1 cellular context compared by ENCODE assay signal in the genomic region with DNA sequence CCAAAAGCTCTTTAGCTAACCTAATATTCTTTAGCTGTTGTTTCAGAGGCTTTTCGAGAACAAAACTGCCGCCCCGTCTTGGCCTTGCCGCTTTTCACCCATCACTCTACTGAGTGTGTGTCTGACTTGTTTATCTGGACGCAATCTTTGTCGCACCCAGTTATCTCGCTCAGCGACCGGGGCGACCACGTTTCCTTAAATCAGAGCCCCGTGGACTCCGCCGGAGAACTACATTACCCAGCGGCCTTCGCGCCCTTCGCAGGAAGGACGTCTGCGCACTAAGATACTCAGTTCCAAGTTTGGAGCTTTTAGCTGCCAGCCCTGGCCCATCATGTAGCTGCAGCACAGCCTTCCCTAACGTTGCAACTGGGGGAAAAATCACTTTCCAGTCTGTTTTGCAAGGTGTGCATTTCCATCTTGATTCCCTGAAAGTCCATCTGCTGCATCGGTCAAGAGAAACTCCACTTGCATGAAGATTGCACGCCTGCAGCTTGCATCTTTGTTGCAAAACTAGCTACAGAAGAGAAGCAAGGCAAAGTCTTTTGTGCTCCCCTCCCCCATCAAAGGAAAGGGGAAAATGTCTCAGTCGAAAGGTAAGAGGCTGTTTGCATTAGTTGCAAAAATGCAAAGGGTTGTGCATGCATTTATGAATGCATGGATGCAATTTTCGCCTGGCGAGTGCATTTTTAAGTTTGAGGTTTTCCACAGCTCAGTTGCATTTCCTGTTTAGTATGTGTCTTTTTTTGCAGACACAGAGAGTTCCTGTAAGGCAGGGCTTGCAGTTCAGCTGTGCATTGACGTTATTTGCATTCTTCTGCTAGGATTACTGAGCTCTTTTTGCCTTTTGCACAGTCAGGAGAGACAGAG.
TF ChIP-seq lines count a peak whose summit lies in the region.

A gene (plus strand): TSS at position 290 of the 867 bp plus-strand sequence. CDS start 288 bp downstream, at position 578.

TF ChIP-seq in HepG2, 621 proteins besides CTCF, POLR2A, EP300 and RAD21 (continued from another document and continues in another):
- TF ChIP-seq ZNF20 (CRISPR knock-in tag; IDR thresholded peaks at IDR 0.05) (no peak), ZFAT (CRISPR knock-in tag; conservative IDR thresholded peaks at IDR 0.05) (no peak), SPEN (CRISPR knock-in tag; IDR thresholded peaks at IDR 0.05; ENCODE audit: low read depth) (no peak), ZNF441 (CRISPR knock-in tag; IDR thresholded peaks at IDR 0.05; ENCODE audit: borderline replicate concordance) (peak; percentile 49), MLLT10 (CRISPR knock-in tag; IDR thresholded peaks at IDR 0.05) (no peak), TEAD3 (CRISPR knock-in tag; optimal IDR thresholded peaks at IDR 0.05; ENCODE audit: borderline replicate concordance) (peak; percentile 29), POGZ (CRISPR knock-in tag; IDR thresholded peaks at IDR 0.05) (peak; percentile 31; the same call in 1 of the 2 replicates), ARHGAP35 (CRISPR knock-in tag; IDR thresholded peaks at IDR 0.05; ENCODE audit: borderline replicate concordance) (no peak), ZFY (CRISPR knock-in tag; IDR thresholded peaks at IDR 0.05) (peak; percentile 72; the same call in 1 of the 2 replicates), JUND (CRISPR knock-in tag; IDR thresholded peaks at IDR 0.05) (no peak), NR2F1 (CRISPR knock-in tag; IDR thresholded peaks at IDR 0.05) (no peak), TARDBP (CRISPR knock-in tag; IDR thresholded peaks at IDR 0.05) (0 out of 2 replicates have a peak, but pooled peaks have one; percentile 15), ZNF225 (CRISPR knock-in tag; IDR thresholded peaks at IDR 0.05) (0 out of 2 replicates have a peak, but pooled peaks have one; percentile 14), ZNF431 (CRISPR knock-in tag; IDR thresholded peaks at IDR 0.05; ENCODE audit: borderline replicate concordance, low read depth) (no peak), SP2 (CRISPR knock-in tag; IDR thresholded peaks at IDR 0.05) (no peak; the same call in 1 of the 2 replicates), MAFK (conservative IDR thresholded peaks at IDR 0.05 in 1 of 2, IDR thresholded peaks at IDR 0.05 in 1 of 2; ENCODE audit: low read length in 2 of 2) (peak; percentile 42 to 70; a peak in 3 of 4 replicates), RBM22 (optimal IDR thresholded peaks at IDR 0.05; ENCODE audit: low read length) (no peak), BRCA1 (CRISPR knock-in tag; IDR thresholded peaks at IDR 0.05) (no peak), MIER3 (CRISPR knock-in tag; IDR thresholded peaks at IDR 0.05; ENCODE audit: borderline replicate concordance) (peak; percentile 40; the same call in 1 of the 2 replicates), ZSCAN29 (CRISPR knock-in tag; conservative IDR thresholded peaks at IDR 0.05) (no peak; the same call in 1 of the 2 replicates), CREB1 (IDR thresholded peaks at IDR 0.05) (no peak), CREB1 (CRISPR knock-in tag; IDR thresholded peaks at IDR 0.05) (peak; percentile 92), ZFP82 (CRISPR knock-in tag; IDR thresholded peaks at IDR 0.05; ENCODE audit: borderline replicate concordance) (no peak), ZNF430 (CRISPR knock-in tag; IDR thresholded peaks at IDR 0.05) (peak; percentile 92), MIER2 (CRISPR knock-in tag; IDR thresholded peaks at IDR 0.05) (0 out of 2 replicates have a peak, but pooled peaks have one; percentile 29)
- TF ChIP-seq, protein P1, sequence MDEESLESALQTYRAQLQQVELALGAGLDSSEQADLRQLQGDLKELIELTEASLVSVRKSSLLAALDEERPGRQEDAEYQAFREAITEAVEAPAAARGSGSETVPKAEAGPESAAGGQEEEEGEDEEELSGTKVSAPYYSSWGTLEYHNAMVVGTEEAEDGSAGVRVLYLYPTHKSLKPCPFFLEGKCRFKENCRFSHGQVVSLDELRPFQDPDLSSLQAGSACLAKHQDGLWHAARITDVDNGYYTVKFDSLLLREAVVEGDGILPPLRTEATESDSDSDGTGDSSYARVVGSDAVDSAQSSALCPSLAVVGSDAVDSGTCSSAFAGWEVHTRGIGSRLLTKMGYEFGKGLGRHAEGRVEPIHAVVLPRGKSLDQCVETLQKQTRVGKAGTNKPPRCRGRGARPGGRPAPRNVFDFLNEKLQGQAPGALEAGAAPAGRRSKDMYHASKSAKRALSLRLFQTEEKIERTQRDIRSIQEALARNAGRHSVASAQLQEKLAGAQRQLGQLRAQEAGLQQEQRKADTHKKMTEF (CRISPR knock-in tag; IDR thresholded peaks at IDR 0.05): peak; percentile 43
- TF ChIP-seq, protein P2, sequence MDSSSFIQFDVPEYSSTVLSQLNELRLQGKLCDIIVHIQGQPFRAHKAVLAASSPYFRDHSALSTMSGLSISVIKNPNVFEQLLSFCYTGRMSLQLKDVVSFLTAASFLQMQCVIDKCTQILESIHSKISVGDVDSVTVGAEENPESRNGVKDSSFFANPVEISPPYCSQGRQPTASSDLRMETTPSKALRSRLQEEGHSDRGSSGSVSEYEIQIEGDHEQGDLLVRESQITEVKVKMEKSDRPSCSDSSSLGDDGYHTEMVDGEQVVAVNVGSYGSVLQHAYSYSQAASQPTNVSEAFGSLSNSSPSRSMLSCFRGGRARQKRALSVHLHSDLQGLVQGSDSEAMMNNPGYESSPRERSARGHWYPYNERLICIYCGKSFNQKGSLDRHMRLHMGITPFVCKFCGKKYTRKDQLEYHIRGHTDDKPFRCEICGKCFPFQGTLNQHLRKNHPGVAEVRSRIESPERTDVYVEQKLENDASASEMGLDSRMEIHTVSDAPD (CRISPR knock-in tag; IDR thresholded peaks at IDR 0.05): no peak
- TF ChIP-seq, protein P3, sequence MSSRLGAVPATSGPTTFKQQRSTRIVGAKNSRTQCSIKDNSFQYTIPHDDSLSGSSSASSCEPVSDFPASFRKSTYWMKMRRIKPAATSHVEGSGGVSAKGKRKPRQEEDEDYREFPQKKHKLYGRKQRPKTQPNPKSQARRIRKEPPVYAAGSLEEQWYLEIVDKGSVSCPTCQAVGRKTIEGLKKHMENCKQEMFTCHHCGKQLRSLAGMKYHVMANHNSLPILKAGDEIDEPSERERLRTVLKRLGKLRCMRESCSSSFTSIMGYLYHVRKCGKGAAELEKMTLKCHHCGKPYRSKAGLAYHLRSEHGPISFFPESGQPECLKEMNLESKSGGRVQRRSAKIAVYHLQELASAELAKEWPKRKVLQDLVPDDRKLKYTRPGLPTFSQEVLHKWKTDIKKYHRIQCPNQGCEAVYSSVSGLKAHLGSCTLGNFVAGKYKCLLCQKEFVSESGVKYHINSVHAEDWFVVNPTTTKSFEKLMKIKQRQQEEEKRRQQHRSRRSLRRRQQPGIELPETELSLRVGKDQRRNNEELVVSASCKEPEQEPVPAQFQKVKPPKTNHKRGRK (CRISPR knock-in tag; IDR thresholded peaks at IDR 0.05): no peak
- TF ChIP-seq, protein P4, sequence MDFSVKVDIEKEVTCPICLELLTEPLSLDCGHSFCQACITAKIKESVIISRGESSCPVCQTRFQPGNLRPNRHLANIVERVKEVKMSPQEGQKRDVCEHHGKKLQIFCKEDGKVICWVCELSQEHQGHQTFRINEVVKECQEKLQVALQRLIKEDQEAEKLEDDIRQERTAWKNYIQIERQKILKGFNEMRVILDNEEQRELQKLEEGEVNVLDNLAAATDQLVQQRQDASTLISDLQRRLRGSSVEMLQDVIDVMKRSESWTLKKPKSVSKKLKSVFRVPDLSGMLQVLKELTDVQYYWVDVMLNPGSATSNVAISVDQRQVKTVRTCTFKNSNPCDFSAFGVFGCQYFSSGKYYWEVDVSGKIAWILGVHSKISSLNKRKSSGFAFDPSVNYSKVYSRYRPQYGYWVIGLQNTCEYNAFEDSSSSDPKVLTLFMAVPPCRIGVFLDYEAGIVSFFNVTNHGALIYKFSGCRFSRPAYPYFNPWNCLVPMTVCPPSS (IDR thresholded peaks at IDR 0.05): no peak
- TF ChIP-seq, protein P5, sequence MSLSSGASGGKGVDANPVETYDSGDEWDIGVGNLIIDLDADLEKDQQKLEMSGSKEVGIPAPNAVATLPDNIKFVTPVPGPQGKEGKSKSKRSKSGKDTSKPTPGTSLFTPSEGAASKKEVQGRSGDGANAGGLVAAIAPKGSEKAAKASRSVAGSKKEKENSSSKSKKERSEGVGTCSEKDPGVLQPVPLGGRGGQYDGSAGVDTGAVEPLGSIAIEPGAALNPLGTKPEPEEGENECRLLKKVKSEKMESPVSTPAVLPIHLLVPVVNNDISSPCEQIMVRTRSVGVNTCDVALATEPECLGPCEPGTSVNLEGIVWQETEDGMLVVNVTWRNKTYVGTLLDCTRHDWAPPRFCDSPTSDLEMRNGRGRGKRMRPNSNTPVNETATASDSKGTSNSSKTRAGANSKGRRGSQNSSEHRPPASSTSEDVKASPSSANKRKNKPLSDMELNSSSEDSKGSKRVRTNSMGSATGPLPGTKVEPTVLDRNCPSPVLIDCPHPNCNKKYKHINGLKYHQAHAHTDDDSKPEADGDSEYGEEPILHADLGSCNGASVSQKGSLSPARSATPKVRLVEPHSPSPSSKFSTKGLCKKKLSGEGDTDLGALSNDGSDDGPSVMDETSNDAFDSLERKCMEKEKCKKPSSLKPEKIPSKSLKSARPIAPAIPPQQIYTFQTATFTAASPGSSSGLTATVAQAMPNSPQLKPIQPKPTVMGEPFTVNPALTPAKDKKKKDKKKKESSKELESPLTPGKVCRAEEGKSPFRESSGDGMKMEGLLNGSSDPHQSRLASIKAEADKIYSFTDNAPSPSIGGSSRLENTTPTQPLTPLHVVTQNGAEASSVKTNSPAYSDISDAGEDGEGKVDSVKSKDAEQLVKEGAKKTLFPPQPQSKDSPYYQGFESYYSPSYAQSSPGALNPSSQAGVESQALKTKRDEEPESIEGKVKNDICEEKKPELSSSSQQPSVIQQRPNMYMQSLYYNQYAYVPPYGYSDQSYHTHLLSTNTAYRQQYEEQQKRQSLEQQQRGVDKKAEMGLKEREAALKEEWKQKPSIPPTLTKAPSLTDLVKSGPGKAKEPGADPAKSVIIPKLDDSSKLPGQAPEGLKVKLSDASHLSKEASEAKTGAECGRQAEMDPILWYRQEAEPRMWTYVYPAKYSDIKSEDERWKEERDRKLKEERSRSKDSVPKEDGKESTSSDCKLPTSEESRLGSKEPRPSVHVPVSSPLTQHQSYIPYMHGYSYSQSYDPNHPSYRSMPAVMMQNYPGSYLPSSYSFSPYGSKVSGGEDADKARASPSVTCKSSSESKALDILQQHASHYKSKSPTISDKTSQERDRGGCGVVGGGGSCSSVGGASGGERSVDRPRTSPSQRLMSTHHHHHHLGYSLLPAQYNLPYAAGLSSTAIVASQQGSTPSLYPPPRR (CRISPR knock-in tag; IDR thresholded peaks at IDR 0.05; ENCODE audit: borderline replicate concordance): no peak; the same call in 1 of the 2 replicates
- TF ChIP-seq, protein P6, sequence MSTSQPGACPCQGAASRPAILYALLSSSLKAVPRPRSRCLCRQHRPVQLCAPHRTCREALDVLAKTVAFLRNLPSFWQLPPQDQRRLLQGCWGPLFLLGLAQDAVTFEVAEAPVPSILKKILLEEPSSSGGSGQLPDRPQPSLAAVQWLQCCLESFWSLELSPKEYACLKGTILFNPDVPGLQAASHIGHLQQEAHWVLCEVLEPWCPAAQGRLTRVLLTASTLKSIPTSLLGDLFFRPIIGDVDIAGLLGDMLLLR (CRISPR knock-in tag; IDR thresholded peaks at IDR 0.05): no peak
- TF ChIP-seq, protein P7, sequence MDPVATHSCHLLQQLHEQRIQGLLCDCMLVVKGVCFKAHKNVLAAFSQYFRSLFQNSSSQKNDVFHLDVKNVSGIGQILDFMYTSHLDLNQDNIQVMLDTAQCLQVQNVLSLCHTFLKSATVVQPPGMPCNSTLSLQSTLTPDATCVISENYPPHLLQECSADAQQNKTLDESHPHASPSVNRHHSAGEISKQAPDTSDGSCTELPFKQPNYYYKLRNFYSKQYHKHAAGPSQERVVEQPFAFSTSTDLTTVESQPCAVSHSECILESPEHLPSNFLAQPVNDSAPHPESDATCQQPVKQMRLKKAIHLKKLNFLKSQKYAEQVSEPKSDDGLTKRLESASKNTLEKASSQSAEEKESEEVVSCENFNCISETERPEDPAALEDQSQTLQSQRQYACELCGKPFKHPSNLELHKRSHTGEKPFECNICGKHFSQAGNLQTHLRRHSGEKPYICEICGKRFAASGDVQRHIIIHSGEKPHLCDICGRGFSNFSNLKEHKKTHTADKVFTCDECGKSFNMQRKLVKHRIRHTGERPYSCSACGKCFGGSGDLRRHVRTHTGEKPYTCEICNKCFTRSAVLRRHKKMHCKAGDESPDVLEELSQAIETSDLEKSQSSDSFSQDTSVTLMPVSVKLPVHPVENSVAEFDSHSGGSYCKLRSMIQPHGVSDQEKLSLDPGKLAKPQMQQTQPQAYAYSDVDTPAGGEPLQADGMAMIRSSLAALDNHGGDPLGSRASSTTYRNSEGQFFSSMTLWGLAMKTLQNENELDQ (CRISPR knock-in tag; IDR thresholded peaks at IDR 0.05; ENCODE audit: borderline replicate concordance): no peak
- TF ChIP-seq, protein P8, sequence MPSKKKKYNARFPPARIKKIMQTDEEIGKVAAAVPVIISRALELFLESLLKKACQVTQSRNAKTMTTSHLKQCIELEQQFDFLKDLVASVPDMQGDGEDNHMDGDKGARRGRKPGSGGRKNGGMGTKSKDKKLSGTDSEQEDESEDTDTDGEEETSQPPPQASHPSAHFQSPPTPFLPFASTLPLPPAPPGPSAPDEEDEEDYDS (CRISPR knock-in tag; IDR thresholded peaks at IDR 0.05): peak; percentile 24; the same call in 1 of the 2 replicates
- TF ChIP-seq, protein P9, sequence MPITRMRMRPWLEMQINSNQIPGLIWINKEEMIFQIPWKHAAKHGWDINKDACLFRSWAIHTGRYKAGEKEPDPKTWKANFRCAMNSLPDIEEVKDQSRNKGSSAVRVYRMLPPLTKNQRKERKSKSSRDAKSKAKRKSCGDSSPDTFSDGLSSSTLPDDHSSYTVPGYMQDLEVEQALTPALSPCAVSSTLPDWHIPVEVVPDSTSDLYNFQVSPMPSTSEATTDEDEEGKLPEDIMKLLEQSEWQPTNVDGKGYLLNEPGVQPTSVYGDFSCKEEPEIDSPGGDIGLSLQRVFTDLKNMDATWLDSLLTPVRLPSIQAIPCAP (CRISPR knock-in tag; IDR thresholded peaks at IDR 0.05; ENCODE audit: low read depth): no peak
- TF ChIP-seq, protein P10, sequence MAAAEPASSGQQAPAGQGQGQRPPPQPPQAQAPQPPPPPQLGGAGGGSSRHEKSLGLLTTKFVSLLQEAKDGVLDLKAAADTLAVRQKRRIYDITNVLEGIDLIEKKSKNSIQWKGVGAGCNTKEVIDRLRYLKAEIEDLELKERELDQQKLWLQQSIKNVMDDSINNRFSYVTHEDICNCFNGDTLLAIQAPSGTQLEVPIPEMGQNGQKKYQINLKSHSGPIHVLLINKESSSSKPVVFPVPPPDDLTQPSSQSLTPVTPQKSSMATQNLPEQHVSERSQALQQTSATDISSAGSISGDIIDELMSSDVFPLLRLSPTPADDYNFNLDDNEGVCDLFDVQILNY (CRISPR knock-in tag; conservative IDR thresholded peaks at IDR 0.05): no peak
- TF ChIP-seq, protein P11, sequence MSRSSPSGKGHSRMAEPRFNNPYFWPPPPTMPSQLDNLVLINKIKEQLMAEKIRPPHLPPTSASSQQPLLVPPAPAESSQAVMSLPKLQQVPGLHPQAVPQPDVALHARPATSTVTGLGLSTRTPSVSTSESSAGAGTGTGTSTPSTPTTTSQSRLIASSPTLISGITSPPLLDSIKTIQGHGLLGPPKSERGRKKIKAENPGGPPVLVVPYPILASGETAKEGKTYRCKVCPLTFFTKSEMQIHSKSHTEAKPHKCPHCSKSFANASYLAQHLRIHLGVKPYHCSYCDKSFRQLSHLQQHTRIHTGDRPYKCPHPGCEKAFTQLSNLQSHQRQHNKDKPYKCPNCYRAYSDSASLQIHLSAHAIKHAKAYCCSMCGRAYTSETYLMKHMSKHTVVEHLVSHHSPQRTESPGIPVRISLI (CRISPR knock-in tag; IDR thresholded peaks at IDR 0.05; ENCODE audit: borderline replicate concordance): no peak; the same call in 1 of the 2 replicates
